In the genomic region with DNA sequence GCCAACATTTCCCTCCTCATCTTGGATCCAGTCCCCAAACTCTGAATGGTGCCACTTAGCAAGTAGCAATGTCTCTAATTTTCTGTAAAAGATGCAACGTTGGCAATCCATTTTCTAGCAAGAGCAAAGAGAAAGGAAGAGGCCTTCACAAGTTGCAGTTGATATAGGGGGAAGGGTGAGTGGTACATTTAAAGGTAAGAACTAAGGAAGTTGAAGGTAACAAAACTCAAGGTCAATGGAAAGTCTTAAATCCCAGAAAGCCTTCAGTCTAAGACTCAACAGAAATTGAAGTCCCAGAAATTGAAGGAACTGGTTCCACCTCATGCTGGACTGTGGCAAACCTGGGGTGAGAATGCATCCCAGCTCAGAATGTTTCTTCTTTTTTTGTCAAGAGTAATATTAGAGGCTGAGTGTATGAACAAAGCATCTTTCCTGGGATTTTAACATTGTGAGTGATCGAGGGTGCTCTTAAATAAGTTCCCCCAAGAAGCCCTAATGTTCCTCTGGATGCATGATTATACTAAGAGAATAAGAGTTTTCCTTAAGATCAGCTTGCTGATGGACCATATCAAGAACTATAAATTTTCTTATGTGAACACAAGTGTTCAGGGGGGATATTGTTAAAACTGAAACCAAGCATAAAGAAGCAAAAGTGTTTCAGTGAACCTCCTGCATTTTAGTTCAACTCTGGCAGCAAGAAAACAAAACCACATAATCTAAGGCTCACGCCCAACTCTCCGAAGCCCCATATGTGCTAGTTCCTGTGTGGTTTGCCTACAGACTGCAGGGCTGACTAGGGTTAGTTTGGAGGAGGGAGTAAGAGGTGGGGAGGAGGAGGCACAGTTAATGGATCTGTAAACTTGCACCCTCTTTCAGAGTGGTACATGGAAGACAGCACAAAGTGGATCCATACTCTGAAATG, we compare ENCODE assay signal across 8 cellular contexts. TPM values are rescaled to one million over a fixed set of nuclear protein-coding genes. Genes with fewer than 3 reads are reported as not detected.
DNase-seq lines count a peak whose midpoint lies in the region; ATAC-seq and TF ChIP-seq lines count a peak whose summit lies in the region.

TSS of gene GRAP2 (plus strand) at position 779 of the 922 bp plus-strand sequence. CDS start 46,023 bp downstream, outside the sequence.

- no peak for TF ChIP-seq CTCF in type B pancreatic cell (conservative IDR thresholded peaks at IDR 0.05)

- H3K27me3 Mint-ChIP-seq in type B pancreatic cell: peaks cover 24% of the 10 kb centered on the region

- DNase-seq in activated CD8-positive, alpha-beta memory T cell treated with anti-CD3 and anti-CD28 coated beads, Interleukin-2, amount 50 U/mL, for 4 hours: peak; percentile 57
- peak in 2 of 3 experiments; percentile 35 to 51 for DNase-seq in stimulated activated CD4-positive, alpha-beta T cell treated with anti-CD3 and anti-CD28 coated beads, TNF-alpha, amount 100 ng/mL, for 4 hours (ENCODE audit: low read depth in 3 of 3)
- DNase-seq in MG63 (no peak), type B pancreatic cell (ENCODE audit: extremely low spot score, unreplicated experiment) (no peak), NCI-H2171 treated with DMSO at 0.1 percent for 48 hours (lab: John Stamatoyannopoulos, UW) (no peak)

- H3K36me3 Mint-ChIP-seq in type B pancreatic cell: no peaks in the 10 kb centered on the region

- H3K36me3 ChIP-seq in KOPT-K1 (ENCODE audit: insufficient read depth, low read length) (0 out of 2 replicates have a peak, but pooled peaks cover 5% of the 10 kb centered on the region), MG63 (no peaks in the 10 kb centered on the region)

- H3K9me3 ChIP-seq in KOPT-K1 (ENCODE audit: insufficient read depth, low read length, poor library complexity, severe bottlenecking) (no peaks in the 10 kb centered on the region), MG63 (no peaks in the 10 kb centered on the region)

- H3K27ac Mint-ChIP-seq in type B pancreatic cell: no peak within 1 kb of the TSS

- no peaks in the 10 kb centered on the region for H3K4me1 Mint-ChIP-seq in type B pancreatic cell (ENCODE audit: unreplicated experiment)

- H3K27me3 ChIP-seq in MG63: peaks cover 3% of the 10 kb centered on the region; the same call in 1 of the 2 replicates

- peak; percentile 62 for ATAC-seq in GM19324 (IDR thresholded peaks at IDR 0.05; ENCODE audit: low FRiP score, unreplicated experiment)
- ATAC-seq in HG02642 (IDR thresholded peaks at IDR 0.05; ENCODE audit: poor library complexity, unreplicated experiment): no peak

- H3K9me3 Mint-ChIP-seq in type B pancreatic cell: no peaks in the 10 kb centered on the region

- peak within 1 kb of the TSS; percentile 94 for H3K27ac ChIP-seq in KOPT-K1 (ENCODE audit: low read depth, low read length, poor library complexity, severe bottlenecking)

- H3K4me3 ChIP-seq in MG63: no peak within 1 kb of the TSS

- H3K4me3 Mint-ChIP-seq in type B pancreatic cell: no peak within 1 kb of the TSS

RNA-seq across cellular contexts. Expression of gene GRAP2, which starts in this region (rescaled TPM):
- total RNA-seq in MG63 (2014; rRNA removed; shearing (Covaris generic); ENCODE audit: low replicate concordance): not detected in 2 replicates
- total RNA-seq in type B pancreatic cell (ENCODE audit: low replicate concordance): 0.24 and 0.43 TPM in 2 replicates

Comparison
In these comparisons a context has a peak if more than half of its experiments do, and no peak if none do; other contexts are left out.
1. DNase-seq: peak in activated CD8-positive, alpha-beta memory T cell treated with anti-CD3 and anti-CD28 coated beads, Interleukin-2, amount 50 U/mL, for 4 hours (single experiment) and stimulated activated CD4-positive, alpha-beta T cell treated with anti-CD3 and anti-CD28 coated beads, TNF-alpha, amount 100 ng/mL, for 4 hours (2 of 3); none in MG63 (single experiment), type B pancreatic cell (single experiment) and NCI-H2171 treated with DMSO at 0.1 percent for 48 hours (single experiment).